In genomic region chr1:5770981-5771765, GRCh38 we compare ENCODE assay signal across 10 cellular contexts.
DNase-seq lines count a peak whose midpoint lies in the region; ATAC-seq and TF ChIP-seq lines count a peak whose summit lies in the region.
"Had no signal": no experiment of that assay in that cellular context is flagged by ENCODE, and none has a peak within 500 bp of the region (broad histone marks: within the 10 kb centered on the region; RNA-seq: fewer than 3 reads in every experiment).

No MANE protein-coding gene starts in this region.

- ATAC-seq in HG03342 (IDR thresholded peaks at IDR 0.05; ENCODE audit: unreplicated experiment) = no peak

- DNase-seq in HL-60 (ENCODE audit: low read depth in 1 of 2, low spot score in 1 of 2) = peak; percentile 28 to 93
- peak; percentile 64 for DNase-seq in NOMO-1 treated with DMSO at 0.1 percent for 48 hours (lab: John Stamatoyannopoulos, UW; ENCODE audit: unreplicated experiment)
- DNase-seq in endodermal cell = peak; percentile 86
- DNase-seq in retina = peak; percentile 78
- DNase-seq in colonic mucosa = no peak
- no peak for DNase-seq in NCI-H1092 treated with DMSO at 0.1 percent for 48 hours (lab: John Stamatoyannopoulos, UW)
- DNase-seq: activated CD4-positive, alpha-beta T cell treated with anti-CD3 and anti-CD28 coated beads for 1 hour; NCI-H226; stimulated activated CD4-positive, alpha-beta T cell treated with anti-CD3 and anti-CD28 coated beads, Interleukin-4, amount 100 ng/mL, for 24 hours had no signal

- intact Hi-C loops in colonic mucosa (cut with DNase I) = no loop called here

- H3K36me3 ChIP-seq in endodermal cell (ENCODE audit: control insufficient read depth, insufficient read depth, low read length) (no peaks in the 10 kb centered on the region), colonic mucosa (no peaks in the 10 kb centered on the region)

- H3K27ac Mint-ChIP-seq in endodermal cell = peak overlapping the region; percentile 50

- H3K4me3 ChIP-seq in HL-60 (replicated peaks; ENCODE audit: insufficient read depth, low read length) (no peak overlapping the region), endodermal cell (ENCODE audit: low read length) (no peak overlapping the region), colonic mucosa (no peak overlapping the region)

- H3K9me3 ChIP-seq in endodermal cell (ENCODE audit: control insufficient read depth, low read length) = no peaks in the 10 kb centered on the region
- no peaks in the 10 kb centered on the region for H3K9me3 ChIP-seq in colonic mucosa

- TF ChIP-seq CTCF in HL-60 (IDR thresholded peaks at IDR 0.05; ENCODE audit: insufficient read depth, low read length) = no peak
- TF ChIP-seq CTCF in endodermal cell (conservative IDR thresholded peaks at IDR 0.05) = no peak
- TF ChIP-seq CTCF in colonic mucosa (IDR thresholded peaks at IDR 0.05) = no peak

- H3K27me3 Mint-ChIP-seq in endodermal cell (ENCODE audit: insufficient read depth) = peaks cover 3% of the 10 kb centered on the region

- peaks cover 14% of the 10 kb centered on the region for H3K4me1 Mint-ChIP-seq in endodermal cell

- no peaks in the 10 kb centered on the region for H3K9me3 Mint-ChIP-seq in endodermal cell

- 80 to 81% methylated on average over 21 to 23 of the region's 23 CpGs for WGBS in endodermal cell (ENCODE audit: insufficient coverage in 1 of 2, insufficient read length in 1 of 2), 2 experiments

- H3K27ac ChIP-seq in HL-60 (replicated peaks) = peak overlapping the region; percentile 49
- peak overlapping the region; percentile 4 for H3K27ac ChIP-seq in endodermal cell (ENCODE audit: low read depth, low read length)
- no peak overlapping the region for H3K27ac ChIP-seq in colonic mucosa

- H3K9ac ChIP-seq in endodermal cell (ENCODE audit: extremely low read depth, low read length, poor library complexity, severe bottlenecking) (no peak overlapping the region), colonic mucosa (ENCODE audit: low read depth in 2 of 2, low read length in 2 of 2) (no peak overlapping the region)

- H3K36me3 Mint-ChIP-seq in endodermal cell (ENCODE audit: low read depth) = no peaks in the 10 kb centered on the region

- H3K27me3 ChIP-seq in HL-60 (ENCODE audit: insufficient read depth, poor library complexity, severe bottlenecking) = no peaks in the 10 kb centered on the region
- no peaks in the 10 kb centered on the region for H3K27me3 ChIP-seq in endodermal cell (ENCODE audit: control insufficient read depth, insufficient read depth, low read length, poor library complexity, severe bottlenecking)
- no peaks in the 10 kb centered on the region for H3K27me3 ChIP-seq in colonic mucosa

- no peaks in the 10 kb centered on the region for H3K4me1 ChIP-seq in endodermal cell (ENCODE audit: control insufficient read depth, insufficient read depth, low read length)
- H3K4me1 ChIP-seq in colonic mucosa = no peaks in the 10 kb centered on the region

- H3K4me3 Mint-ChIP-seq in endodermal cell = no peak overlapping the region

Comparison
In these comparisons a context has a peak if more than half of its experiments do, and no peak if none do; other contexts are left out.
1. DNase-seq: peak in HL-60 (2 of 2), NOMO-1 treated with DMSO at 0.1 percent for 48 hours (single experiment), endodermal cell (single experiment) and retina (single experiment); none in colonic mucosa (single experiment) and NCI-H1092 treated with DMSO at 0.1 percent for 48 hours (single experiment).